ENCODE assay signal across 12 cellular contexts in genomic region chr2:208311321-208311720, GRCh38. TPM values are rescaled to one million over a fixed set of nuclear protein-coding genes. Genes with fewer than 3 reads are reported as not detected.
DNase-seq lines count a peak whose midpoint lies in the region; ATAC-seq and TF ChIP-seq lines count a peak whose summit lies in the region.
"Had no signal": no experiment of that assay in that cellular context is flagged by ENCODE, and none has a peak within 500 bp of the region (broad histone marks: within the 10 kb centered on the region; RNA-seq: fewer than 3 reads in every experiment).

No MANE protein-coding gene starts in this region.

- DNase-seq in GM13977 (ENCODE audit: low spot score) (peak; percentile 30), Karpas-422 (no peak), mesenchymal stem cell (no peak), left ventricle myocardium superior (no peak), vagina (ENCODE audit: extremely low spot score in 2 of 2) (no peak)
- DNase-seq in CD4-positive, alpha-beta memory T cell, result no peak
- DNase-seq: activated CD4-positive, alpha-beta T cell treated with anti-CD3 and anti-CD28 coated beads, Interleukin-2, amount 10 ng/mL, durations not matched to agents 7 days and 5 days; C1 segment of cervical spinal cord; SHP77 treated with DMSO at 0.1 percent for 48 hours; tibial artery had no signal

- H2AFZ ChIP-seq in Karpas-422 (ENCODE audit: low read length) (no peak overlapping the region), mesenchymal stem cell (ENCODE audit: low read depth, low read length) (no peak overlapping the region)

- TF ChIP-seq CTCF in GM13977 (IDR thresholded peaks at IDR 0.05; ENCODE audit: extremely low read depth, insufficient read depth, missing control alignments), result no peak
- TF ChIP-seq CTCF in vagina (IDR thresholded peaks at IDR 0.05), result no peak

- peaks cover 8 to 14% (median 14%) of the 10 kb centered on the region in 4 donors for H3K4me1 Mint-ChIP-seq in CD4-positive, alpha-beta memory T cell

- H3K23ac ChIP-seq in mesenchymal stem cell (ENCODE audit: low read length in 2 of 2), result no peak overlapping the region

- H4K8ac ChIP-seq in mesenchymal stem cell (ENCODE audit: low read length), result no peak overlapping the region

- no peak overlapping the region for H3K4ac ChIP-seq in mesenchymal stem cell (ENCODE audit: low read depth in 1 of 2, low read length in 2 of 2)

- peaks cover 19% of the 10 kb centered on the region for H3K4me1 ChIP-seq in Karpas-422 (ENCODE audit: low read length)
- no peaks in the 10 kb centered on the region for H3K4me1 ChIP-seq in mesenchymal stem cell (ENCODE audit: control insufficient read depth, insufficient read depth, low read depth, low read length)
- H3K4me1 ChIP-seq in CD4-positive, alpha-beta memory T cell (ENCODE audit: insufficient read depth, low read length), result no peaks in the 10 kb centered on the region
- no peaks in the 10 kb centered on the region for H3K4me1 ChIP-seq in vagina

- peaks cover 6% of the 10 kb centered on the region for H3K79me1 ChIP-seq in mesenchymal stem cell (replicated peaks; ENCODE audit: low read length, poor library complexity, severe bottlenecking)

- no peak overlapping the region for H3K14ac ChIP-seq in mesenchymal stem cell (ENCODE audit: low read length in 2 of 2)

- H3K79me2 ChIP-seq in Karpas-422 (ENCODE audit: low read length), result peaks cover 22% of the 10 kb centered on the region

- H2BK12ac ChIP-seq in mesenchymal stem cell (ENCODE audit: low read length in 2 of 2), result no peak overlapping the region

- WGBS in mesenchymal stem cell, result 96% methylated on average over 2 of the region's 2 CpGs

- peaks cover 49% of the 10 kb centered on the region for H3K36me3 ChIP-seq in Karpas-422 (ENCODE audit: insufficient read depth, low read length)
- H3K36me3 ChIP-seq in mesenchymal stem cell (ENCODE audit: control insufficient read depth in 1 of 2, insufficient read depth in 2 of 2, low read depth in 1 of 2, low read length in 2 of 2), result peaks cover 10 to 26% of the 10 kb centered on the region in 2 experiments
- peaks cover 9% of the 10 kb centered on the region for H3K36me3 ChIP-seq in CD4-positive, alpha-beta memory T cell (ENCODE audit: insufficient read depth, low read length)
- H3K36me3 ChIP-seq in vagina, result peaks cover 0 to 13% of the 10 kb centered on the region in 2 donors

- H3K27ac Mint-ChIP-seq in CD4-positive, alpha-beta memory T cell, result peak overlapping the region in 3 of 7 donors; percentile 0 to 65 (median 43)
- H3K27ac Mint-ChIP-seq: activated CD4-positive, alpha-beta T cell treated with anti-CD3 and anti-CD28 coated beads, Interleukin-2, amount 10 ng/mL, durations not matched to agents 7 days and 5 days had no signal

- H3K36me3 Mint-ChIP-seq in CD4-positive, alpha-beta memory T cell, result peaks cover 31 to 49% of the 10 kb centered on the region in 2 donors

- intact Hi-C loops in CD4-positive, alpha-beta memory T cell (cut with micrococcal nuclease), result loop anchor here (10.0 kb wide), 1 partner anchor 137 kb away; no protein-coding TSS in a partner anchor
- intact Hi-C loops in left ventricle myocardium superior (cut with micrococcal nuclease) (no loop called here), vagina (cut with DNase I) (loop anchor here (5.0 kb wide), 1 partner anchor 1429 kb away; no protein-coding TSS in a partner anchor)

- POLR2A ChIA-PET in CD4-positive, alpha-beta memory T cell (lab: Charles Lee; ENCODE audit: partially characterized antibody), result no interaction called here

- H2BK15ac ChIP-seq in mesenchymal stem cell (ENCODE audit: low read depth, poor library complexity, severe bottlenecking), result no peak overlapping the region

- H3K9ac ChIP-seq in Karpas-422 (ENCODE audit: low read length) (no peak overlapping the region), mesenchymal stem cell (ENCODE audit: low read length) (no peak overlapping the region)

- in situ Hi-C loops in GM13977 (cut with MboI; ENCODE audit: low pct_unique_long_range_greater_than_20kb, low sequenced_read_pairs, unreplicated experiment), result no loop called here

- H3K9me2 ChIP-seq in Karpas-422 (replicated peaks; ENCODE audit: insufficient read depth, low read length), result no peaks in the 10 kb centered on the region

- H3K27me3 Mint-ChIP-seq in CD4-positive, alpha-beta memory T cell, result no peaks in the 10 kb centered on the region
- H3K27me3 Mint-ChIP-seq: activated CD4-positive, alpha-beta T cell treated with anti-CD3 and anti-CD28 coated beads, Interleukin-2, amount 10 ng/mL, durations not matched to agents 7 days and 5 days had no signal

- H3K9me3 Mint-ChIP-seq in CD4-positive, alpha-beta memory T cell, result no peaks in the 10 kb centered on the region

- ATAC-seq in GM19455 (IDR thresholded peaks at IDR 0.05; ENCODE audit: unreplicated experiment) (peak; percentile 51), HG02938 (IDR thresholded peaks at IDR 0.05; ENCODE audit: unreplicated experiment) (peak; percentile 58), left ventricle myocardium superior (no peak)

- no peak overlapping the region for H2BK5ac ChIP-seq in mesenchymal stem cell (ENCODE audit: low read depth, low read length, poor library complexity, severe bottlenecking)

- no peak overlapping the region for H2AK5ac ChIP-seq in mesenchymal stem cell (ENCODE audit: low read length, severe bottlenecking)

- peak overlapping the region; percentile 18 for H3K4me2 ChIP-seq in Karpas-422 (ENCODE audit: low read depth, low read length, poor library complexity, severe bottlenecking)
- H3K4me2 ChIP-seq in mesenchymal stem cell (ENCODE audit: low read length, poor library complexity, severe bottlenecking), result no peak overlapping the region

- H3K18ac ChIP-seq in mesenchymal stem cell (ENCODE audit: low read depth in 1 of 2, low read length in 2 of 2), result no peak overlapping the region

- H3K4me3 Mint-ChIP-seq in CD4-positive, alpha-beta memory T cell, result no peak overlapping the region
- H3K4me3 Mint-ChIP-seq: activated CD4-positive, alpha-beta T cell treated with anti-CD3 and anti-CD28 coated beads, Interleukin-2, amount 10 ng/mL, durations not matched to agents 7 days and 5 days had no signal

- no peak overlapping the region for H3K4me3 ChIP-seq in Karpas-422 (ENCODE audit: low read length)
- no peak overlapping the region for H3K4me3 ChIP-seq in mesenchymal stem cell (ENCODE audit: insufficient read depth in 1 of 2, low read depth in 1 of 2, low read length in 2 of 2)
- H3K4me3 ChIP-seq in CD4-positive, alpha-beta memory T cell (ENCODE audit: low read length in 2 of 2), result no peak overlapping the region
- H3K4me3 ChIP-seq in vagina, result no peak overlapping the region
- H3K4me3 ChIP-seq: tibial artery had no signal

- no peaks in the 10 kb centered on the region for H3K9me3 ChIP-seq in Karpas-422 (ENCODE audit: low read length)
- H3K9me3 ChIP-seq in mesenchymal stem cell (ENCODE audit: control insufficient read depth, low read length), result no peaks in the 10 kb centered on the region
- H3K9me3 ChIP-seq in CD4-positive, alpha-beta memory T cell (ENCODE audit: control insufficient read depth in 1 of 2, low read length in 2 of 2), result no peaks in the 10 kb centered on the region
- no peaks in the 10 kb centered on the region for H3K9me3 ChIP-seq in vagina
- H3K9me3 ChIP-seq: tibial artery had no signal

- H4K91ac ChIP-seq in mesenchymal stem cell (ENCODE audit: low read length), result no peak overlapping the region

- peak overlapping the region; percentile 31; the same call in 1 of the 2 replicates for H3K27ac ChIP-seq in Karpas-422 (ENCODE audit: low read length)
- no peak overlapping the region for H3K27ac ChIP-seq in mesenchymal stem cell (ENCODE audit: low read length, poor library complexity, severe bottlenecking)
- H3K27ac ChIP-seq in CD4-positive, alpha-beta memory T cell (ENCODE audit: low read depth, low read length), result no peak overlapping the region
- no peak overlapping the region for H3K27ac ChIP-seq in vagina
- H3K27ac ChIP-seq: tibial artery had no signal

- H4K20me1 ChIP-seq in Karpas-422 (ENCODE audit: insufficient read depth, low read depth, low read length), result no peaks in the 10 kb centered on the region

- H2BK120ac ChIP-seq in mesenchymal stem cell (ENCODE audit: low read depth, low read length), result no peak overlapping the region

- H3K27me3 ChIP-seq in Karpas-422 (ENCODE audit: low read length) (no peaks in the 10 kb centered on the region), mesenchymal stem cell (ENCODE audit: control insufficient read depth in 1 of 2, insufficient read depth in 1 of 2, low read length in 2 of 2) (no peaks in the 10 kb centered on the region), vagina (no peaks in the 10 kb centered on the region)
- no peaks in the 10 kb centered on the region for H3K27me3 ChIP-seq in CD4-positive, alpha-beta memory T cell (ENCODE audit: insufficient read depth, low read length)
- H3K27me3 ChIP-seq: tibial artery had no signal

- TF ChIP-seq POLR2A in vagina (IDR thresholded peaks at IDR 0.05), result no peak

- CTCF ChIA-PET in CD4-positive, alpha-beta memory T cell (lab: Charles Lee; ENCODE audit: partially characterized antibody), result no interaction called here

RNA-seq across cellular contexts. Expression of gene PIKFYVE, which starts 45.3 kb away (rescaled TPM):
- 38.4 and 58.0 TPM in 2 replicates for total RNA-seq in Karpas-422 (2014; rRNA removed; shearing (Covaris generic); ENCODE audit: low replicate concordance)
- 14.9 TPM for polyA plus RNA-seq in mesenchymal stem cell (2013, experiment 1 of 2)
- 13.8 TPM for polyA plus RNA-seq in mesenchymal stem cell (2013, experiment 2 of 2)
- total RNA-seq in CD4-positive, alpha-beta memory T cell, result 10 to 100 TPM; 44.5 to 45.8 TPM
- 1 to 10 TPM; 3.3 to 8.3 TPM for polyA plus RNA-seq in CD4-positive, alpha-beta memory T cell
- total RNA-seq in left ventricle myocardium superior, result 16.1 TPM
- 18.7 TPM for total RNA-seq in vagina

RNA-seq across cellular contexts. Expression of gene IDH1, which starts 56.5 kb away (rescaled TPM):
- 44.1 and 50.6 TPM in 2 replicates for total RNA-seq in Karpas-422 (2014; rRNA removed; shearing (Covaris generic); ENCODE audit: low replicate concordance)
- polyA plus RNA-seq in mesenchymal stem cell (2013, experiment 1 of 2), result 179 TPM
- 184 TPM for polyA plus RNA-seq in mesenchymal stem cell (2013, experiment 2 of 2)
- total RNA-seq in CD4-positive, alpha-beta memory T cell, result 10 to 100 TPM; 25.6 to 25.9 TPM
- polyA plus RNA-seq in CD4-positive, alpha-beta memory T cell, result 1 to 10 TPM; 5.9 to 6.1 TPM
- 50.8 TPM for total RNA-seq in left ventricle myocardium superior
- total RNA-seq in vagina, result 47.4 TPM
